In genomic region chr14:89955418-89956293, GRCh38 we compare ENCODE assay signal across 1 cellular context.
TF ChIP-seq lines count a peak whose summit lies in the region.

TDP1 (plus strand) TSS chr14:89955927; CDS start chr14:89963115, 7,188 bp downstream.

TF ChIP-seq in K562, 482 proteins besides CTCF, POLR2A, EP300 and RAD21 (continued from another document and continues in another):
- TF ChIP-seq YY1 (IDR thresholded peaks at IDR 0.05; ENCODE audit: borderline replicate concordance in 1 of 3, control insufficient read depth in 1 of 3, extremely low read depth in 1 of 3, insufficient read depth in 3 of 3, insufficient read length in 1 of 3, insufficient replicate concordance in 2 of 3, low read depth in 1 of 3, low read length in 2 of 3) (peak in 1 of 3 experiments; percentile 60), MLLT1 (IDR thresholded peaks at IDR 0.05) (peak in 1 of 2 experiments; percentile 52; a peak in 1 of 4 replicates), KDM4B (IDR thresholded peaks at IDR 0.05; ENCODE audit: borderline replicate concordance in 2 of 2, low read depth in 1 of 2) (no peak; a peak in 1 of 4 replicates), TCFL5 (CRISPR knock-in tag; conservative IDR thresholded peaks at IDR 0.05) (no peak), ZNF184 (CRISPR knock-in tag; IDR thresholded peaks at IDR 0.05) (no peak), HSF4 (CRISPR knock-in tag; IDR thresholded peaks at IDR 0.05; ENCODE audit: borderline replicate concordance) (no peak), ZNF3 (CRISPR knock-in tag; IDR thresholded peaks at IDR 0.05) (no peak), CTBP1 (IDR thresholded peaks at IDR 0.05; ENCODE audit: borderline replicate concordance) (peak; percentile 70), EP400 (IDR thresholded peaks at IDR 0.05) (peak; percentile 68; the same call in 1 of the 2 replicates), CHD1 (IDR thresholded peaks at IDR 0.05; ENCODE audit: low read length) (no peak), CHCHD3 (CRISPR knock-in tag; IDR thresholded peaks at IDR 0.05) (no peak), BRF2 (IDR thresholded peaks at IDR 0.05; ENCODE audit: borderline replicate concordance, insufficient read depth, insufficient read length) (no peak), TBP (optimal IDR thresholded peaks at IDR 0.05; ENCODE audit: low read depth, low read length) (peak; percentile 88), NONO (IDR thresholded peaks at IDR 0.05; ENCODE audit: low read depth in 2 of 2, low read length in 1 of 2) (peak; percentile 51 to 94; a peak in 3 of 4 replicates), NCOR1 (IDR thresholded peaks at IDR 0.05) (0 out of 2 replicates have a peak, but pooled peaks have one; percentile 20), ZBTB7A (IDR thresholded peaks at IDR 0.05; ENCODE audit: borderline replicate concordance, control insufficient read depth, low read depth, low read length) (peak; percentile 59; the same call in 1 of the 2 replicates), CREM (IDR thresholded peaks at IDR 0.05; ENCODE audit: low read depth) (peak; percentile 86), PREB (CRISPR knock-in tag; IDR thresholded peaks at IDR 0.05) (no peak), ZNF282 (CRISPR knock-in tag; IDR thresholded peaks at IDR 0.05) (no peak), JUN (IDR thresholded peaks at IDR 0.05; ENCODE audit: borderline replicate concordance, low read depth, low read length) (no peak), JUN (CRISPR knock-in tag; IDR thresholded peaks at IDR 0.05; ENCODE audit: borderline replicate concordance) (no peak), KHSRP (IDR thresholded peaks at IDR 0.05) (no peak), MITF (IDR thresholded peaks at IDR 0.05) (no peak), POLR2H (tag; IDR thresholded peaks at IDR 0.05; ENCODE audit: low read depth) (peak; percentile 53), RFX5 (IDR thresholded peaks at IDR 0.05; ENCODE audit: low read depth, low read length) (no peak), ZBTB17 (CRISPR knock-in tag; IDR thresholded peaks at IDR 0.05) (no peak), ZMIZ1 (IDR thresholded peaks at IDR 0.05; ENCODE audit: low read depth in 2 of 2, low read length in 2 of 2) (no peak), MYBL2 (IDR thresholded peaks at IDR 0.05; ENCODE audit: low read depth) (peak; percentile 84), MYBL2 (CRISPR knock-in tag; IDR thresholded peaks at IDR 0.05; ENCODE audit: borderline replicate concordance) (no peak), SUPT5H (IDR thresholded peaks at IDR 0.05) (peak; percentile 73), CTCFL (IDR thresholded peaks at IDR 0.05; ENCODE audit: borderline replicate concordance, insufficient read depth, low read depth, low read length, poor library complexity, severe bottlenecking) (peak; percentile 28), NEUROD1 (IDR thresholded peaks at IDR 0.05; ENCODE audit: borderline replicate concordance, low read depth, low read length, partially characterized antibody) (peak; percentile 74), EGR1 (conservative IDR thresholded peaks at IDR 0.05) (no peak), MCM5 (IDR thresholded peaks at IDR 0.05; ENCODE audit: low read depth) (no peak), U2AF1 (optimal IDR thresholded peaks at IDR 0.05; ENCODE audit: low read depth, low read length) (no peak), ZNF57 (CRISPR knock-in tag; IDR thresholded peaks at IDR 0.05) (no peak), TOE1 (IDR thresholded peaks at IDR 0.05; ENCODE audit: borderline replicate concordance) (peak; percentile 90), TOE1 (CRISPR knock-in tag; IDR thresholded peaks at IDR 0.05; ENCODE audit: borderline replicate concordance, low read depth) (no peak), NCOA1 (IDR thresholded peaks at IDR 0.05; ENCODE audit: low read depth) (no peak), SP1 (CRISPR knock-in tag; IDR thresholded peaks at IDR 0.05) (peak; percentile 57), TFAP4 (CRISPR knock-in tag; IDR thresholded peaks at IDR 0.05; ENCODE audit: borderline replicate concordance) (0 out of 2 replicates have a peak, but pooled peaks have one; percentile 34), PRPF4 (IDR thresholded peaks at IDR 0.05; ENCODE audit: insufficient read depth, low read depth, low read length, poor library complexity, severe bottlenecking) (no peak), ZNF740 (CRISPR knock-in tag; IDR thresholded peaks at IDR 0.05) (no peak), ZNF740 (tag; IDR thresholded peaks at IDR 0.05) (no peak), E2F4 (CRISPR knock-in tag; IDR thresholded peaks at IDR 0.05; ENCODE audit: low read depth) (0 out of 2 replicates have a peak, but pooled peaks have one; percentile 55), ZNF699 (CRISPR knock-in tag; IDR thresholded peaks at IDR 0.05; ENCODE audit: insufficient replicate concordance) (no peak), ZNF133 (CRISPR knock-in tag; IDR thresholded peaks at IDR 0.05) (no peak)
